Comparison of ENCODE assay signal across 10 cellular contexts in genomic region chr12:106739815-106740552, GRCh38. TPM values are rescaled to one million over a fixed set of nuclear protein-coding genes. Genes with fewer than 3 reads are reported as not detected.
A peak's percentile ranks its signal among the peaks of the same experiment; 100 is the strongest.
DNase-seq lines count a peak whose midpoint lies in the region; ATAC-seq and TF ChIP-seq lines count a peak whose summit lies in the region.
"Had no signal": no experiment of that assay in that cellular context is flagged by ENCODE, and none has a peak within 500 bp of the region (broad histone marks: within the 10 kb centered on the region; RNA-seq: fewer than 3 reads in every experiment).

No MANE protein-coding gene starts in this region.

- H3K36me3 ChIP-seq in fibroblast of lung (ENCODE audit: control insufficient read depth, insufficient read depth, low read length) = no peaks in the 10 kb centered on the region
- H3K36me3 ChIP-seq in mesendoderm (ENCODE audit: control insufficient read depth, insufficient read depth, low read length) = no peaks in the 10 kb centered on the region
- H3K36me3 ChIP-seq: HAP-1 had no signal

- peak; percentile 27 for DNase-seq in CD1c-positive myeloid dendritic cell (ENCODE audit: extremely low spot score)
- DNase-seq in MV-4-11 (lab: John Stamatoyannopoulos, UW) = peak; percentile 55
- peak; percentile 37 to 66 for DNase-seq in fibroblast of lung (ENCODE audit: low read depth in 2 of 2)
- peak; percentile 41 for DNase-seq in mesendoderm
- no peak for DNase-seq in mesothelial cell of epicardium (ENCODE audit: low spot score in 2 of 2, unreplicated experiment in 2 of 2)
- no peak for DNase-seq in NCI-H1417 treated with DMSO at 0.1 percent for 48 hours (lab: John Stamatoyannopoulos, UW)
- DNase-seq: immature natural killer cell had no signal

- H3K4me3 Mint-ChIP-seq in mesothelial cell of epicardium = no peak overlapping the region
- H3K4me3 Mint-ChIP-seq: immature natural killer cell had no signal

- H2BK15ac ChIP-seq in mesendoderm (replicated peaks; ENCODE audit: low read depth) = no peak overlapping the region

- H3K23ac ChIP-seq in mesendoderm (ENCODE audit: low read length) = no peak overlapping the region

- H3K27me3 ChIP-seq in fibroblast of lung (ENCODE audit: control insufficient read depth, insufficient read depth, low read length) (peaks cover 3% of the 10 kb centered on the region), mesendoderm (ENCODE audit: insufficient read depth, low read length, poor library complexity) (no peaks in the 10 kb centered on the region)

- H3K4me1 ChIP-seq in fibroblast of lung (ENCODE audit: control insufficient read depth, extremely low read depth, insufficient read depth, low read length) = no peaks in the 10 kb centered on the region
- H3K4me1 ChIP-seq in mesendoderm (ENCODE audit: control insufficient read depth, low read depth, low read length) = peaks cover 1% of the 10 kb centered on the region

- H3K56ac ChIP-seq in mesendoderm (ENCODE audit: low read length) = no peak overlapping the region

- H3K9ac ChIP-seq in fibroblast of lung (ENCODE audit: insufficient read depth, low read length) (no peak overlapping the region), mesendoderm (ENCODE audit: low read length) (no peak overlapping the region)

- H3K9me3 ChIP-seq in fibroblast of lung (ENCODE audit: control insufficient read depth, insufficient read depth, low read depth, low read length) = no peaks in the 10 kb centered on the region
- H3K9me3 ChIP-seq: HAP-1 had no signal

- no peak overlapping the region for H3K4ac ChIP-seq in mesendoderm (ENCODE audit: low read depth, low read length)

- no peak for TF ChIP-seq CTCF in fibroblast of lung (conservative IDR thresholded peaks at IDR 0.05 in 1 of 2, IDR thresholded peaks at IDR 0.05 in 1 of 2; ENCODE audit: low read depth in 1 of 2, low read length in 2 of 2)
- TF ChIP-seq CTCF in mesothelial cell of epicardium (IDR thresholded peaks at IDR 0.05; ENCODE audit: unreplicated experiment) = no peak

- no peaks in the 10 kb centered on the region for H4K20me1 ChIP-seq in fibroblast of lung (ENCODE audit: control insufficient read depth, extremely low read depth, insufficient read depth, low read length)

- no peak overlapping the region for H4K5ac ChIP-seq in mesendoderm (ENCODE audit: low read length)

- H4K8ac ChIP-seq in mesendoderm (ENCODE audit: low read depth, low read length) = no peak overlapping the region

- peaks cover 24% of the 10 kb centered on the region for H3K27me3 Mint-ChIP-seq in mesothelial cell of epicardium (ENCODE audit: low read depth)

- H2BK120ac ChIP-seq in mesendoderm (ENCODE audit: low read depth, low read length) = no peak overlapping the region

- WGBS in mesendoderm (ENCODE audit: extremely low coverage, insufficient coverage, low lambda C conversion rate) = no CpG with 5 or more reads among the region's 10 CpGs

- H2AK5ac ChIP-seq in mesendoderm (ENCODE audit: low read length) = no peak overlapping the region

- H3K4me3 ChIP-seq in fibroblast of lung (replicated peaks in 1 of 4; ENCODE audit: control extremely low read depth in 1 of 4, insufficient read depth in 1 of 4, low read depth in 3 of 4, low read length in 4 of 4) (no peak overlapping the region), mesendoderm (ENCODE audit: low read length) (no peak overlapping the region)
- H3K4me3 ChIP-seq: HAP-1 had no signal

- no peaks in the 10 kb centered on the region for H3K36me3 Mint-ChIP-seq in mesothelial cell of epicardium
- H3K36me3 Mint-ChIP-seq: immature natural killer cell had no signal

- H3K4me2 ChIP-seq in fibroblast of lung (ENCODE audit: extremely low read depth, insufficient read depth, low read length) (no peak overlapping the region), mesendoderm (ENCODE audit: low read length) (no peak overlapping the region)

- no peaks in the 10 kb centered on the region for H3K79me2 ChIP-seq in fibroblast of lung (ENCODE audit: control insufficient read depth, insufficient read depth, low read length)
- H3K79me2 ChIP-seq in mesendoderm (ENCODE audit: control insufficient read depth, insufficient read depth, low read length) = no peaks in the 10 kb centered on the region

- no peak overlapping the region for H2AFZ ChIP-seq in fibroblast of lung (ENCODE audit: low read length)

- H3K79me1 ChIP-seq in mesendoderm (ENCODE audit: low read length) = no peaks in the 10 kb centered on the region

- H3K27ac ChIP-seq in fibroblast of lung (ENCODE audit: insufficient read depth, low read length) = no peak overlapping the region
- no peak overlapping the region for H3K27ac ChIP-seq in mesendoderm (ENCODE audit: low read depth, low read length)

- H3K27ac Mint-ChIP-seq in mesothelial cell of epicardium = no peak overlapping the region
- H3K27ac Mint-ChIP-seq: immature natural killer cell had no signal

- ATAC-seq in HG03432 (IDR thresholded peaks at IDR 0.05; ENCODE audit: unreplicated experiment) = no peak
- ATAC-seq in GM21381 (IDR thresholded peaks at IDR 0.05; ENCODE audit: unreplicated experiment) = no peak

- H2BK5ac ChIP-seq in mesendoderm (ENCODE audit: low read length) = no peak overlapping the region

- H3K9me3 Mint-ChIP-seq in mesothelial cell of epicardium = no peaks in the 10 kb centered on the region
- H3K9me3 Mint-ChIP-seq: immature natural killer cell had no signal

- H3K4me1 Mint-ChIP-seq in mesothelial cell of epicardium = no peaks in the 10 kb centered on the region
- H3K4me1 Mint-ChIP-seq: immature natural killer cell had no signal

- no peak overlapping the region for H3K18ac ChIP-seq in mesendoderm (ENCODE audit: low read length)

RNA-seq across cellular contexts. Expression of gene RIC8B, which starts 34.5 kb away (rescaled TPM):
- total RNA-seq in fibroblast of lung (10.8 and 11.6 TPM in 2 replicates), mesothelial cell of epicardium (18.3 to 22.5 TPM (median 21.2 TPM) in 3 replicates)
- polyA plus RNA-seq in fibroblast of lung = 7.1 and 9.2 TPM in 2 replicates
- polyA plus RNA-seq in fibroblast of lung (2012) = 5.8 and 6.6 TPM in 2 replicates
- polyA minus RNA-seq in fibroblast of lung (ENCODE audit: low replicate concordance) = 7.1 and 7.4 TPM in 2 replicates
- 6.7 TPM for polyA plus RNA-seq in mesendoderm (2013, experiment 1 of 2)
- 7.7 TPM for polyA plus RNA-seq in mesendoderm (2013, experiment 2 of 2)

Comparison
In these comparisons a context has a peak if more than half of its experiments do, and no peak if none do; other contexts are left out.
1. DNase-seq: peak in CD1c-positive myeloid dendritic cell (single experiment), MV-4-11 (single experiment), fibroblast of lung (2 of 2) and mesendoderm (single experiment); none in mesothelial cell of epicardium (0 of 2) and NCI-H1417 treated with DMSO at 0.1 percent for 48 hours (single experiment).